ENCODE assay signal across 11 cellular contexts in the genomic region with DNA sequence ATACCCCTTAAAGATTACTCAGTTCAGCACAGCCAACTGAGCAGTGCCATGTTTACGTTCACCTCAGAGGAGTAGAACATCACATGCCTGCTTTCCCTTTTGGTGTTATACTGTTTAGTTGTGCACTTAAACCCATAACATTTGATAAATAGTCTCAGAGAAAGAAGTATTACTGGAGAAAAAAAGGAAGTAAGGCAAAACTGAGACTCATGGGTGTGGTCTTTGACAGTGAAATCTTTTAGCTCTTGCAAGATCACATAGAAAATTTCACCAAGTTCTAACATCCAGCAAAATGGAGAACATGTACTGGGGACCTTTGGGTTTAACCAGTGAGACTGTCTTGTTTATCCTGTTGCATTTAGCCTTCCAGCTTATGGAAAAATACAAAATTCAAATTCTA. TPM values are rescaled to one million over a fixed set of nuclear protein-coding genes. Genes with fewer than 3 reads are reported as not detected.
DNase-seq lines count a peak whose midpoint lies in the region; ATAC-seq, FAIRE-seq and TF ChIP-seq lines count a peak whose summit lies in the region.
"Had no signal": no experiment of that assay in that cellular context is flagged by ENCODE, and none has a peak within 500 bp of the region (broad histone marks: within the 10 kb centered on the region; RNA-seq: fewer than 3 reads in every experiment).

No MANE protein-coding gene starts in this region.

- CTCF ChIA-PET in activated CD4-positive, alpha-beta T cell treated with anti-CD3 and anti-CD28 coated beads for 36 hours (lab: Charles Lee) = interaction anchor here (0.9 kb wide), 1 partner anchor 26 kb away, joined by 3 read pairs; no protein-coding TSS in a partner anchor
- CTCF ChIA-PET in activated CD8-positive, alpha-beta T cell treated with anti-CD3 and anti-CD28 coated beads, Interleukin-2, amount 10 ng/mL, durations not matched to agents 7 days and 5 days (lab: Charles Lee) = interaction anchor here (0.8 to 1.0 kb wide), 2 partner anchors 10 to 26 kb away, joined by 3 read pairs; no protein-coding TSS in a partner anchor
- CTCF ChIA-PET in SK-N-SH (lab: Yijun Ruan, JAX) = no interaction called here

- peaks cover 84% of the 10 kb centered on the region for H3K4me1 Mint-ChIP-seq in activated CD4-positive, alpha-beta T cell treated with anti-CD3 and anti-CD28 coated beads for 36 hours
- peaks cover 82% of the 10 kb centered on the region for H3K4me1 Mint-ChIP-seq in activated CD8-positive, alpha-beta T cell treated with anti-CD3 and anti-CD28 coated beads, Interleukin-2, amount 10 ng/mL, durations not matched to agents 7 days and 5 days (ENCODE audit: low read depth)

- H3K9me3 ChIP-seq in spleen = no peaks in the 10 kb centered on the region
- no peaks in the 10 kb centered on the region for H3K9me3 ChIP-seq in pancreas
- H3K9me3 ChIP-seq in SK-N-SH = no peaks in the 10 kb centered on the region

- H3K79me2 ChIP-seq in SK-N-SH (ENCODE audit: insufficient read depth) = peaks cover 62% of the 10 kb centered on the region

- peaks cover 45% of the 10 kb centered on the region for H3K36me3 Mint-ChIP-seq in activated CD4-positive, alpha-beta T cell treated with anti-CD3 and anti-CD28 coated beads for 36 hours (ENCODE audit: low read depth)
- H3K36me3 Mint-ChIP-seq in activated CD8-positive, alpha-beta T cell treated with anti-CD3 and anti-CD28 coated beads, Interleukin-2, amount 10 ng/mL, durations not matched to agents 7 days and 5 days (ENCODE audit: low read depth) = peaks cover 73% of the 10 kb centered on the region

- intact Hi-C loops in activated CD4-positive, alpha-beta T cell treated with anti-CD3 and anti-CD28 coated beads for 36 hours (cut with DNase I, micrococcal nuclease) = loop anchor here (1.0 to 10.0 kb wide), 11 partner anchors 27 to 1881 kb away; a partner anchor contains a TSS
- intact Hi-C loops in spleen (cut with DNase I; ENCODE audit: low total_unique reads) (no loop called here), pancreas (cut with DNase I) (no loop called here)

- H3K27me3 ChIP-seq in spleen (replicated peaks in 1 of 7) (no peaks in the 10 kb centered on the region), pancreas (no peaks in the 10 kb centered on the region), SK-N-SH (ENCODE audit: insufficient read depth) (no peaks in the 10 kb centered on the region)

- no peak for DNase-seq in activated CD4-positive, alpha-beta T cell treated with anti-CD3 and anti-CD28 coated beads for 36 hours
- no peak for DNase-seq in activated CD4-positive, alpha-beta T cell treated with anti-CD3 and anti-CD28 coated beads for 48 hours
- DNase-seq in activated CD8-positive, alpha-beta T cell treated with anti-CD3 and anti-CD28 coated beads, Interleukin-2, amount 10 ng/mL, durations not matched to agents 7 days and 5 days = no peak
- DNase-seq in spleen (no peak), pancreas (no peak), substantia nigra (lab: John Stamatoyannopoulos, UW) (no peak), SK-N-SH (no peak)
- DNase-seq: 8988T; activated CD4-positive, alpha-beta T cell treated with anti-CD3 and anti-CD28 coated beads, Interleukin-2, amount 50 U/mL, for 4 hours; NCI-H187 treated with DMSO at 0.1 percent for 48 hours had no signal

- no peaks in the 10 kb centered on the region for H3K9me2 ChIP-seq in SK-N-SH

- H3K4me3 Mint-ChIP-seq in activated CD4-positive, alpha-beta T cell treated with anti-CD3 and anti-CD28 coated beads for 36 hours = peak overlapping the region; percentile 54
- H3K4me3 Mint-ChIP-seq in activated CD8-positive, alpha-beta T cell treated with anti-CD3 and anti-CD28 coated beads, Interleukin-2, amount 10 ng/mL, durations not matched to agents 7 days and 5 days = peak overlapping the region; percentile 46

- H2AFZ ChIP-seq in SK-N-SH (ENCODE audit: low read depth) = no peak overlapping the region; the same call in 1 of the 2 replicates

- no peaks in the 10 kb centered on the region for H3K9me3 Mint-ChIP-seq in activated CD4-positive, alpha-beta T cell treated with anti-CD3 and anti-CD28 coated beads for 36 hours (ENCODE audit: low read depth)
- H3K9me3 Mint-ChIP-seq in activated CD8-positive, alpha-beta T cell treated with anti-CD3 and anti-CD28 coated beads, Interleukin-2, amount 10 ng/mL, durations not matched to agents 7 days and 5 days (ENCODE audit: insufficient read depth) = no peaks in the 10 kb centered on the region

- peaks cover 62 to 100% (median 93%) of the 10 kb centered on the region in 6 donors for H3K4me1 ChIP-seq in spleen
- peaks cover 2 to 23% (median 17%) of the 10 kb centered on the region in 3 donors for H3K4me1 ChIP-seq in pancreas
- peaks cover 0 to 9% of the 10 kb centered on the region in 2 experiments; a peak in 2 of 4 replicates for H3K4me1 ChIP-seq in SK-N-SH (ENCODE audit: control insufficient read depth in 1 of 2, insufficient read depth in 2 of 2, low read depth in 1 of 2, low read length in 1 of 2)

- H3K4me2 ChIP-seq in SK-N-SH = no peak overlapping the region

- H3K27ac ChIP-seq in spleen (peak overlapping the region; percentile 4 to 100 (median 91)), pancreas (no peak overlapping the region), substantia nigra (ENCODE audit: low read depth, low read length, poor library complexity, severe bottlenecking) (no peak overlapping the region), SK-N-SH (ENCODE audit: low read depth in 2 of 2, low read length in 1 of 2) (peak overlapping the region in 1 of 2 experiments; percentile 37; a peak in 1 of 4 replicates)

- no peak for FAIRE-seq in pancreas (lab: Jason Lieb, UNC)

- 40 to 63% (median 53%) methylated on average over 1 of the region's 1 CpG for WGBS in spleen, 5 donors
- WGBS in pancreas, 2 donors = 96 to 97% methylated on average over 1 of the region's 1 CpG
- WGBS in SK-N-SH (ENCODE audit: low lambda C conversion rate) = 97% methylated on average over 1 of the region's 1 CpG

- no peak for TF ChIP-seq CTCF in spleen (IDR thresholded peaks at IDR 0.05 in 8 of 11, conservative IDR thresholded peaks at IDR 0.05 in 3 of 11)
- no peak for TF ChIP-seq CTCF in pancreas (IDR thresholded peaks at IDR 0.05)
- TF ChIP-seq CTCF in SK-N-SH (IDR thresholded peaks at IDR 0.05) = no peak

- no peaks in the 10 kb centered on the region for H3F3A ChIP-seq in SK-N-SH (replicated peaks; ENCODE audit: insufficient read depth)

- H3K9ac ChIP-seq in SK-N-SH = no peak overlapping the region

- peak overlapping the region; percentile 85 for H3K27ac Mint-ChIP-seq in activated CD4-positive, alpha-beta T cell treated with anti-CD3 and anti-CD28 coated beads for 36 hours
- H3K27ac Mint-ChIP-seq in activated CD8-positive, alpha-beta T cell treated with anti-CD3 and anti-CD28 coated beads, Interleukin-2, amount 10 ng/mL, durations not matched to agents 7 days and 5 days = peak overlapping the region; percentile 91

- no peak for TF ChIP-seq RAD21 in SK-N-SH (IDR thresholded peaks at IDR 0.05; ENCODE audit: low read length)

- POLR2A ChIA-PET in activated CD4-positive, alpha-beta T cell treated with anti-CD3 and anti-CD28 coated beads for 36 hours (lab: Charles Lee) = no interaction called here
- POLR2A ChIA-PET in activated CD8-positive, alpha-beta T cell treated with anti-CD3 and anti-CD28 coated beads, Interleukin-2, amount 10 ng/mL, durations not matched to agents 7 days and 5 days (lab: Charles Lee) = interaction anchor here (0.6 to 2.2 kb wide), 3 partner anchors 26 to 30 kb away, joined by 3 to 7 read pairs (median 3); no protein-coding TSS in a partner anchor
- POLR2A ChIA-PET in SK-N-SH (lab: Yijun Ruan, JAX) = no interaction called here

- H3K4me3 ChIP-seq in spleen = peak overlapping the region in 1 of 8 donors; percentile 21
- H3K4me3 ChIP-seq in pancreas = no peak overlapping the region
- H3K4me3 ChIP-seq in SK-N-SH (ENCODE audit: low read depth in 2 of 2, low read length in 1 of 2) = no peak overlapping the region

- no peak for TF ChIP-seq POLR2A in spleen (IDR thresholded peaks at IDR 0.05)

- H3K36me3 ChIP-seq in spleen (peaks cover 0 to 25% (median 5%) of the 10 kb centered on the region in 6 donors), pancreas (peaks cover 0 to 11% (median 0%) of the 10 kb centered on the region in 3 donors), SK-N-SH (replicated peaks in 1 of 2; ENCODE audit: control insufficient read depth in 1 of 2, insufficient read depth in 2 of 2, low read length in 1 of 2) (peaks cover 30 to 41% of the 10 kb centered on the region in 2 experiments)

- H3K27me3 Mint-ChIP-seq in activated CD4-positive, alpha-beta T cell treated with anti-CD3 and anti-CD28 coated beads for 36 hours = no peaks in the 10 kb centered on the region
- no peaks in the 10 kb centered on the region for H3K27me3 Mint-ChIP-seq in activated CD8-positive, alpha-beta T cell treated with anti-CD3 and anti-CD28 coated beads, Interleukin-2, amount 10 ng/mL, durations not matched to agents 7 days and 5 days (ENCODE audit: low read depth)

- ATAC-seq in activated CD4-positive, alpha-beta T cell treated with anti-CD3 and anti-CD28 coated beads for 36 hours = no peak
- ATAC-seq in HG03432 (IDR thresholded peaks at IDR 0.05; ENCODE audit: unreplicated experiment) (peak; percentile 21), pancreas (no peak)
- ATAC-seq in activated CD8-positive, alpha-beta T cell treated with anti-CD3 and anti-CD28 coated beads, Interleukin-2, amount 10 ng/mL, durations not matched to agents 7 days and 5 days = no peak

- H4K20me1 ChIP-seq in SK-N-SH (ENCODE audit: insufficient read depth) = no peaks in the 10 kb centered on the region

- TF ChIP-seq EP300 in SK-N-SH (IDR thresholded peaks at IDR 0.05; ENCODE audit: borderline replicate concordance in 1 of 2, low read depth in 1 of 2, low read length in 1 of 2) = no peak

TF ChIP-seq in SK-N-SH, 30 proteins besides CTCF, POLR2A, EP300 and RAD21:
- no peak for TF ChIP-seq TCF12 (IDR thresholded peaks at IDR 0.05)

RNA-seq across cellular contexts. Expression of a gene that starts 5.6 kb away (rescaled TPM):
- total RNA-seq in activated CD4-positive, alpha-beta T cell treated with anti-CD3 and anti-CD28 coated beads for 36 hours = 10 to 100 TPM; 54.6 to 59.7 TPM
- 10 to 100 TPM; 68.2 to 71.6 TPM for total RNA-seq in activated CD8-positive, alpha-beta T cell treated with anti-CD3 and anti-CD28 coated beads, Interleukin-2, amount 10 ng/mL, durations not matched to agents 7 days and 5 days
- total RNA-seq in spleen (100 to 1,000 TPM in 6 of 7 donors, 10 to 100 TPM in 1; 84.6 to 152 (median 122) TPM), pancreas (10 to 100 TPM; 13.0 to 30.3 (median 16.0) TPM)
- polyA plus RNA-seq in spleen (10 to 100 TPM; 37.5 to 44.7 (median 44.4) TPM), pancreas (10 to 100 TPM; 10.9 to 20.8 TPM), SK-N-SH (2012; rRNA removed) (23.4 and 25.7 TPM in 2 replicates)
- 29.8 and 42.8 TPM in 2 replicates for polyA plus RNA-seq in SK-N-SH (2012; cell fraction: cytosol; rRNA removed)
- polyA plus RNA-seq in SK-N-SH (2012; cell fraction: nucleus; rRNA removed) = 18.5 and 36.8 TPM in 2 replicates

Comparison
In these comparisons a context has a peak if more than half of its experiments do, and no peak if none do; other contexts are left out.
1. H3K27ac ChIP-seq: peak in spleen (8 of 8); none in pancreas (0 of 4) and substantia nigra (single experiment).
2. intact Hi-C loops: an anchor here in activated CD4-positive, alpha-beta T cell treated with anti-CD3 and anti-CD28 coated beads for 36 hours (1.0 to 10.0 kb wide); none called in spleen and pancreas.